In the genomic region with DNA sequence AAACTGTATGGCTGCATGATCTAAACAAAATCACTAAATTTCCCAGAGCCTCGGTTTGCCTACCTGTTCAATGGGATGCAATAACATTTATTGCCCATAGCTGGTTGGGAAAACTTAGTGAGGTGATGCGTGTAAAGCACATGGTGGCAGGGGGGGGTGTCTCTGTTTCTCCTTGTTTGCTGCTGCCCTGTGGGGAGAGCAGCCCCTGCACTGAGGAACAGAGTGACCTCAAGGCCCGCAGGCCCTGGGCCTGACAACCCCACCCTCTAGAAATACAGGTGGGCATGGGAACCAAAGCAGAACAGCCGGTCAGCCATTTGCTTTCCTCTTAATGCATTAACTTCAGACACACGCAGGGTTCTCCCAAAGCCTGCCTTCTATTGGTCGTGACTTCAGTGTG, we compare ENCODE assay signal across 13 cellular contexts. TPM values are rescaled to one million over a fixed set of nuclear protein-coding genes. Genes with fewer than 3 reads are reported as not detected.
DNase-seq lines count a peak whose midpoint lies in the region; TF ChIP-seq lines count a peak whose summit lies in the region.
"Had no signal": no experiment of that assay in that cellular context is flagged by ENCODE, and none has a peak within 500 bp of the region (broad histone marks: within the 10 kb centered on the region; RNA-seq: fewer than 3 reads in every experiment).

No MANE protein-coding gene starts in this region.

- TF ChIP-seq POLR2A in esophagus muscularis mucosa (IDR thresholded peaks at IDR 0.05; ENCODE audit: low read depth) (no peak), testis (IDR thresholded peaks at IDR 0.05) (no peak)

- peak; percentile 46 for DNase-seq in activated effector memory CD4-positive, alpha-beta T cell treated with anti-CD3 and anti-CD28 coated beads, Interleukin-2, amount 50 U/mL, for 16 hours
- no peak for DNase-seq in activated effector memory CD4-positive, alpha-beta T cell treated with Interleukin-2 at 50 U/mL for 16 hours
- DNase-seq in esophagus muscularis mucosa (ENCODE audit: extremely low spot score): peak; percentile 53
- peak; percentile 5 for DNase-seq in testis
- DNase-seq in OCI-M1 (lab: John Stamatoyannopoulos, UW): no peak
- DNase-seq in Calu3: no peak
- DNase-seq: ACHN; BE2C; C1 segment of cervical spinal cord; CD4-positive, CD25-positive, alpha-beta regulatory T cell; CD8-positive, alpha-beta memory T cell; COR-L47 had no signal

- 94% methylated on average over 6 of the region's 6 CpGs for WGBS in esophagus muscularis mucosa
- 93 to 94% methylated on average over 5 to 6 of the region's 6 CpGs for WGBS in testis, 2 donors

- CTCF ChIA-PET in Calu3 (lab: Charles Lee): no interaction called here

- no peaks in the 10 kb centered on the region for H3K9me3 Mint-ChIP-seq in Calu3 (ENCODE audit: low read depth, unreplicated experiment)
- H3K9me3 Mint-ChIP-seq: CD4-positive, CD25-positive, alpha-beta regulatory T cell; CD8-positive, alpha-beta memory T cell had no signal

- no peaks in the 10 kb centered on the region for H3K4me1 ChIP-seq in esophagus muscularis mucosa
- H3K4me1 ChIP-seq in testis: no peaks in the 10 kb centered on the region
- H3K4me1 ChIP-seq: BE2C, HAP-1 had no signal

- no peak overlapping the region for H3K27ac Mint-ChIP-seq in Calu3 (ENCODE audit: unreplicated experiment)
- H3K27ac Mint-ChIP-seq: CD4-positive, CD25-positive, alpha-beta regulatory T cell had no signal

- H3K4me3 Mint-ChIP-seq in Calu3 (ENCODE audit: low read depth, unreplicated experiment): no peak overlapping the region
- H3K4me3 Mint-ChIP-seq: CD4-positive, CD25-positive, alpha-beta regulatory T cell; CD8-positive, alpha-beta memory T cell had no signal

- H3K9me3 ChIP-seq in esophagus muscularis mucosa (no peaks in the 10 kb centered on the region), testis (no peaks in the 10 kb centered on the region)
- H3K9me3 ChIP-seq: BE2C, HAP-1 had no signal

- H3K4me3 ChIP-seq in esophagus muscularis mucosa (no peak overlapping the region), testis (no peak overlapping the region)
- H3K4me3 ChIP-seq: HAP-1 had no signal

- TF ChIP-seq CTCF in esophagus muscularis mucosa (IDR thresholded peaks at IDR 0.05) (no peak), testis (IDR thresholded peaks at IDR 0.05) (no peak), Calu3 (IDR thresholded peaks at IDR 0.05; ENCODE audit: unreplicated experiment) (no peak)

- H3K27me3 ChIP-seq in esophagus muscularis mucosa: peaks cover 0 to 26% (median 0%) of the 10 kb centered on the region in 4 donors
- H3K27me3 ChIP-seq in testis: no peaks in the 10 kb centered on the region
- H3K27me3 ChIP-seq: BE2C had no signal

- H3K36me3 Mint-ChIP-seq in Calu3 (ENCODE audit: insufficient read depth, unreplicated experiment): peaks cover 9% of the 10 kb centered on the region
- H3K36me3 Mint-ChIP-seq: CD4-positive, CD25-positive, alpha-beta regulatory T cell had no signal

- BruUV-seq in Calu3 (replicated peaks; lab: Mats Ljungman, UMichigan): no TSS peak

- no peak overlapping the region for H3K27ac ChIP-seq in esophagus muscularis mucosa (replicated peaks in 1 of 4)
- no peak overlapping the region for H3K27ac ChIP-seq in testis

- H3K27me3 Mint-ChIP-seq in Calu3 (ENCODE audit: unreplicated experiment): peaks cover 71% of the 10 kb centered on the region
- H3K27me3 Mint-ChIP-seq: CD4-positive, CD25-positive, alpha-beta regulatory T cell; CD8-positive, alpha-beta memory T cell had no signal

- intact Hi-C loops in esophagus muscularis mucosa (cut with DNase I) (no loop called here), testis (cut with DNase I; ENCODE audit: low total_unique reads) (no loop called here), Calu3 (cut with micrococcal nuclease; ENCODE audit: unreplicated experiment) (no loop called here)

- H3K36me3 ChIP-seq in esophagus muscularis mucosa (no peaks in the 10 kb centered on the region), testis (ENCODE audit: low read depth, missing control alignments) (no peaks in the 10 kb centered on the region)
- H3K36me3 ChIP-seq: BE2C, HAP-1 had no signal

- TF ChIP-seq EP300 in esophagus muscularis mucosa (IDR thresholded peaks at IDR 0.05): no peak

- H3K4me1 Mint-ChIP-seq in Calu3 (ENCODE audit: low read depth, unreplicated experiment): no peaks in the 10 kb centered on the region

RNA-seq across cellular contexts. Expression of a gene that starts 55.1 kb away (rescaled TPM):
- total RNA-seq in esophagus muscularis mucosa (10 to 100 TPM; 37.4 to 70.6 (median 62.4) TPM), testis (10 to 100 TPM; 38.9 to 46.0 TPM), Calu3 (2022) (13.5 and 15.0 TPM in 2 replicates)
- 23.3 TPM for polyA plus RNA-seq in testis (ENCODE audit: insufficient read depth, low read depth, low replicate concordance)

Comparison
In these comparisons a context has a peak if more than half of its experiments do, and no peak if none do; other contexts are left out.
1. DNase-seq: peak in activated effector memory CD4-positive, alpha-beta T cell treated with anti-CD3 and anti-CD28 coated beads, Interleukin-2, amount 50 U/mL, for 16 hours (single experiment), esophagus muscularis mucosa (single experiment) and testis (single experiment); none in activated effector memory CD4-positive, alpha-beta T cell treated with Interleukin-2 at 50 U/mL for 16 hours (single experiment), OCI-M1 (single experiment) and Calu3 (single experiment).